8 cellular contexts compared by ENCODE assay signal in the genomic region with DNA sequence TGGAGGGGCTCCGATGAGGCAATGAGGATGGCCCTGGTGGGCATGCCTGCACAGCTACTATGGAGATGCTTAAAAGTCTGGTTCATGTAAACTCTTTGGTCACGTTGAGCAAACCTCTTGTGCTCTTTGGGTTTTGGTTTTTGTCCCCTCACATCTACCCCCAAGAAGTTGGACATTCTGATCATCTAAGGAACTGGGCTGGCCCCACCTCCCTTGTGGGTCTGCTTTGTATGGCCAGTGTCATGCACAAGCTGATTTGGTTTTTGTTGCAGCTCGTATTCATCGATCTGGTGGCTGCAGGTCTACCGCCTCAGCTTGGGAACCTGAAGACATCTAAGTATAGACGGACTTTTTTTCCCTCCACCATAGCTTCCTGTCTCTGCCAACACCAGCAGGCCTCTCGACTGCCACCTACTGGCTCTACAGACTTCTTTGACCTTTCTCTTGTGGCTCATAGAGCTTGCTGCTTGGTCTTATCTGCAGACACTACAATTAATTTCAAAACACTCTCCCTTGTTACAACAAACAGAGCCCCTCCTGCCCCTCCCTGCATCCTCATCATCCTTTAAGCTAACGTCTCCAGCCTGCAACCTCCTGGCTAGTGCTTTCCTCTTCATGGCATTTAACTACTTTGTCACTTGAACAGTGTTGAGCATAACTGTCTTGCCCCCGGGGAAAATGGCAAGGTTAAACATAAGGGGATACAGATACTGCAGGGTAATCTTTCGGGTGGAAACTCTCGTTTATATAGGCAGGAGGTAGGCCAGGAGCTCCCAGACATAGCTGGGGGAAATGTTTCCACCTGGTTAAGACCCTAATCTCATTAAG.
A peak's percentile ranks its signal among the peaks of the same experiment; 100 is the strongest.
DNase-seq lines count a peak whose midpoint lies in the region; ATAC-seq lines count a peak whose summit lies in the region.

No MANE protein-coding gene starts in this region.

- no peak overlapping the region for H3K27ac ChIP-seq in caudate nucleus (ENCODE audit: low read depth, low read length)

- DNase-seq in Ammon's horn (ENCODE audit: low spot score) (peak; percentile 91), NCI-H345 (lab: John Stamatoyannopoulos, UW) (peak; percentile 73), caudate nucleus (lab: John Stamatoyannopoulos, UW) (peak in 50 of 61 donors; percentile 10 to 89 (median 56)), kidney tubule cell (ENCODE audit: low spot score) (peak; percentile 77)
- peak; percentile 38 for DNase-seq in activated CD4-positive, CD25-positive, alpha-beta regulatory T cell treated with anti-CD3 and anti-CD28 coated beads, Interleukin-2, amount 50 U/mL, for 16 hours (ENCODE audit: low read depth, low spot score)
- DNase-seq in stimulated activated CD4-positive, alpha-beta T cell treated with anti-CD3 and anti-CD28 coated beads, Interleukin-2, amount 100 ng/mL, for 4 hours (ENCODE audit: low read depth) = peak; percentile 59

- peak; percentile 88 for ATAC-seq in GM19035 (IDR thresholded peaks at IDR 0.05; ENCODE audit: unreplicated experiment)
- ATAC-seq in HG03280 (IDR thresholded peaks at IDR 0.05; ENCODE audit: unreplicated experiment) = peak; percentile 87

Comparison
In these comparisons a context has a peak if more than half of its experiments do, and no peak if none do; other contexts are left out.
1. DNase-seq: peak in every context shown above with its lines; median percentile 91 in Ammon's horn; 77 in kidney tubule cell; 73 in NCI-H345; 59 in stimulated activated CD4-positive, alpha-beta T cell treated with anti-CD3 and anti-CD28 coated beads, Interleukin-2, amount 100 ng/mL, for 4 hours; 56 in caudate nucleus; 38 in activated CD4-positive, CD25-positive, alpha-beta regulatory T cell treated with anti-CD3 and anti-CD28 coated beads, Interleukin-2, amount 50 U/mL, for 16 hours.